Comparison of ENCODE assay signal across 8 cellular contexts in genomic region chr17:79837888-79838540, GRCh38. TPM values are rescaled to one million over a fixed set of nuclear protein-coding genes. Genes with fewer than 3 reads are reported as not detected.
A peak's percentile ranks its signal among the peaks of the same experiment; 100 is the strongest.
DNase-seq lines count a peak whose midpoint lies in the region; ATAC-seq and TF ChIP-seq lines count a peak whose summit lies in the region.

No MANE protein-coding gene starts in this region.

- H3K36me3 Mint-ChIP-seq in nephron progenitor cell (ENCODE audit: low read depth): peaks cover 4% of the 10 kb centered on the region

- H3K27ac Mint-ChIP-seq in nephron progenitor cell: peak overlapping the region; percentile 24

- H3K9me3 Mint-ChIP-seq in nephron progenitor cell: no peaks in the 10 kb centered on the region

- peaks cover 34% of the 10 kb centered on the region for H3K27me3 ChIP-seq in SJSA1 (replicated peaks)
- H3K27me3 ChIP-seq in ectodermal cell (ENCODE audit: control insufficient read depth, insufficient read depth, low read length, poor library complexity, severe bottlenecking): peaks cover 88% of the 10 kb centered on the region

- H3K4me1 ChIP-seq in SJSA1 (replicated peaks): peaks cover 42% of the 10 kb centered on the region
- peaks cover 54% of the 10 kb centered on the region for H3K4me1 ChIP-seq in ectodermal cell (ENCODE audit: control insufficient read depth, insufficient read depth, low read length)

- ATAC-seq in GM18498 (IDR thresholded peaks at IDR 0.05; ENCODE audit: unreplicated experiment): no peak

- H3K4me3 Mint-ChIP-seq in nephron progenitor cell: peak overlapping the region; percentile 88

- DNase-seq in SJSA1 (ENCODE audit: low read depth in 1 of 2, low spot score in 2 of 2) (no peak), nephron progenitor cell (peak; percentile 23), HCEC 1CT (no peak), NCI-H510A (lab: John Stamatoyannopoulos, UW) (no peak), amniotic stem cell (lab: John Stamatoyannopoulos, UW) (no peak)

- H3K4me1 Mint-ChIP-seq in nephron progenitor cell: peaks cover 40% of the 10 kb centered on the region

- H3K4me3 ChIP-seq in GM12875 (ENCODE audit: low read depth, low read length) (peak overlapping the region; percentile 65), SJSA1 (peak overlapping the region; percentile 55), ectodermal cell (ENCODE audit: insufficient read depth, low read depth, low read length) (peak overlapping the region; percentile 58)

- 1 to 3% methylated on average over 26 to 29 of the region's 30 CpGs for WGBS in ectodermal cell, 2 experiments

- H3K27me3 Mint-ChIP-seq in nephron progenitor cell (ENCODE audit: low read depth, poor library complexity): peaks cover 86% of the 10 kb centered on the region

- H3K36me3 ChIP-seq in SJSA1: peaks cover 56% of the 10 kb centered on the region
- no peaks in the 10 kb centered on the region for H3K36me3 ChIP-seq in ectodermal cell (ENCODE audit: control insufficient read depth, insufficient read depth, low read length)

- H3K27ac ChIP-seq in SJSA1: peak overlapping the region; percentile 29; the same call in 1 of the 2 replicates
- peak overlapping the region; percentile 21 for H3K27ac ChIP-seq in ectodermal cell (ENCODE audit: insufficient read depth, low read depth, low read length, poor library complexity, severe bottlenecking)

- peaks cover 24% of the 10 kb centered on the region for H3K9me3 ChIP-seq in SJSA1 (replicated peaks)
- H3K9me3 ChIP-seq in ectodermal cell (ENCODE audit: control insufficient read depth, low read length): no peaks in the 10 kb centered on the region

- no peak for TF ChIP-seq CTCF in GM12875 (IDR thresholded peaks at IDR 0.05; ENCODE audit: borderline replicate concordance, insufficient read depth, low read depth, low read length)
- no peak for TF ChIP-seq CTCF in nephron progenitor cell (IDR thresholded peaks at IDR 0.05)

RNA-seq across cellular contexts. Expression of gene CBX4, which starts 1.2 kb away (rescaled TPM):
- total RNA-seq in SJSA1 (2014; rRNA removed; shearing (Covaris generic)): 52.1 and 53.3 TPM in 2 replicates
- polyA plus RNA-seq in ectodermal cell (2013, experiment 1 of 4): 9.8 TPM
- 10.1 TPM for polyA plus RNA-seq in ectodermal cell (2013, experiment 2 of 4)
- 8.3 TPM for polyA plus RNA-seq in ectodermal cell (2013, experiment 3 of 4)
- 6.7 TPM for polyA plus RNA-seq in ectodermal cell (2013, experiment 4 of 4)

RNA-seq across cellular contexts. Expression of gene CBX8, which starts 41.1 kb away (rescaled TPM):
- 9.0 and 21.0 TPM in 2 replicates for total RNA-seq in SJSA1 (2014; rRNA removed; shearing (Covaris generic))
- 10.4 TPM for polyA plus RNA-seq in ectodermal cell (2013, experiment 1 of 4)
- polyA plus RNA-seq in ectodermal cell (2013, experiment 2 of 4): 8.2 TPM
- polyA plus RNA-seq in ectodermal cell (2013, experiment 3 of 4): 6.6 TPM
- 7.7 TPM for polyA plus RNA-seq in ectodermal cell (2013, experiment 4 of 4)
